ENCODE assay signal across 26 cellular contexts in genomic region chr11:122042981-122043380, GRCh38.
"Had no signal": no experiment of that assay in that cellular context is flagged by ENCODE, and none has a peak within 500 bp of the region (broad histone marks: within the 10 kb centered on the region; RNA-seq: fewer than 3 reads in every experiment).

No MANE protein-coding gene starts in this region.

- ATAC-seq: gastrocnemius medialis; sciatic nerve; stimulated activated memory B cell treated with anti-CD40 and anti-IgM and Interleukin-4, amounts not matched to agents 10 μg/mL and 1 μg/mL and 100 μg/mL, for 72 hours; stimulated activated naive CD8-positive, alpha-beta T cell treated with anti-CD3 and anti-CD28 coated beads, Interleukin-15, amount 100 ng/mL, for 72 hours had no signal

- H3K27ac ChIP-seq: esophagus muscularis mucosa, gastrocnemius medialis, left ventricle myocardium inferior, uterus, VCaP had no signal

- H3K4me1 ChIP-seq: gastrocnemius medialis, uterus had no signal

- H3K9me3 ChIP-seq: esophagus muscularis mucosa, gastrocnemius medialis, left ventricle myocardium inferior, uterus had no signal

- H3K36me3 ChIP-seq: esophagus muscularis mucosa, gastrocnemius medialis, left ventricle myocardium inferior, uterus had no signal

- H3K27me3 ChIP-seq: esophagus muscularis mucosa, gastrocnemius medialis, uterus had no signal

- DNase-seq: activated CD4-positive, alpha-beta T cell treated with anti-CD3 and anti-CD28 coated beads for 4 hours; activated CD4-positive, alpha-beta T cell treated with anti-CD3 and anti-CD28 coated beads, Interleukin-2, amount 50 U/mL, for 4 hours; activated CD8-positive, alpha-beta memory T cell treated with anti-CD3 and anti-CD28 coated beads for 24 hours; activated gamma-delta T cell; activated naive CD4-positive, alpha-beta T cell treated with anti-CD3 and anti-CD28 coated beads, Interleukin-2, amount 10 ng/mL, durations not matched to agents 7 days and 5 days; activated naive CD8-positive, alpha-beta T cell treated with anti-CD3 and anti-CD28 coated beads, Interleukin-2, amount 10 ng/mL, durations not matched to agents 7 days and 5 days; amygdala; dermis blood vessel endothelial cell; effector CD4-positive, alpha-beta T cell; gastrocnemius medialis; glutamatergic neuron; islet precursor cell; left ventricle myocardium inferior; small intestine; stimulated activated CD4-positive, alpha-beta T cell treated with anti-CD3 and anti-CD28 coated beads, Interleukin-1b, Interleukin-23, amount 100 ng/mL, for 48 hours; stimulated activated CD4-positive, alpha-beta T cell treated with anti-CD3 and anti-CD28 coated beads, Interleukin-4, amount 100 ng/mL, for 4 hours; stimulated activated CD8-positive, alpha-beta memory T cell treated with anti-CD3 and anti-CD28 coated beads, Interleukin-4, amount 100 ng/mL, for 48 hours; stimulated activated naive CD8-positive, alpha-beta T cell treated with anti-CD3 and anti-CD28 coated beads, Interleukin-15, amount 100 ng/mL, for 72 hours; substantia nigra; T-helper 9 cell; uterus had no signal

- H3K4me3 ChIP-seq: esophagus muscularis mucosa, gastrocnemius medialis, left ventricle myocardium inferior, lung, uterus had no signal
